ENCODE assay signal across 14 cellular contexts in the genomic region with DNA sequence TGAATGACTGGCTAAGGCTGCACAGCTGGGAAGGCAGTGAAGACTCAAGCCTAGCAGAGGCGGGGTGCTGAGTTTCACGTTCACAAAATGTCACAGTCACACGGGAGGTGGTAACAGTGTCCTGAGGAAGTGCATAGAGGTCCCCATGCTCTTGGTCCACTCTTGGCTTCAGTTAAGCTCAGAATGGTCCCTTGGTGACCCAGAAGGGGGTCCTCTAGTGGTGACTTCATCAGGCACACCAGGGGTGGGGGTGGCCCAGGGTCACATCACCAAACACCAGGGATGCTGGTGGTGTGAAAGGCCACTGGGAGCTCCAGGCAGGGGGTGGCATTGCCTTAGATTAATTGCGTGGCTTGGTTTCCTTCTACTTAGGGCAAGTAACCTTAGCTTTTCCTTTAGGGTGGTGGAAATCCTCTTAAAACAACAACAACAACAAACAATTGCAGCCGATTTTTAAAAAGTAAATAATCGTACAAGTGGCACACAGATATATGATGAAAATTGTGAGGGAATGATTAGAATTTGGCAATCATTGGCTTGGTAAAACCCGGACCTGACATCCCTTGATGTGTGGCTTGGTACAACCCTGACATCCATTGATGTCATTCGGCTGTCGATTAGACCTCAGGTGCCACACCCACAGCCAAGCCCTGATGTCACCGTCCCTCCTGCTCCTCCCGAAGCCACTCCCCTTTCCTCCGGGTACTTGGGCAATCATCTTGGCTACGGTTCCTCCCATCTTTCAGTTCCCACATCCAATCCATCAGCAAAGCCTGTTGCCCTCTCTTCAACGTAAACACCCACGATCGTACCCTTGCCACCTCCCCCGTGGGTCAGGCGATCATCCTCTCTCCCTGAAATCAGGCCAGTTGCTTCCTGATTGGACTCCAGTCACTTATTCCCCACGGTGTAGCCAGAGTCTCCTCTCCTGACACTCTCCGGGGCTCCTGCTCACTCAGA. TPM values are rescaled to one million over a fixed set of nuclear protein-coding genes. Genes with fewer than 3 reads are reported as not detected.
DNase-seq lines count a peak whose midpoint lies in the region; ATAC-seq, FAIRE-seq and TF ChIP-seq lines count a peak whose summit lies in the region.
"Had no signal": no experiment of that assay in that cellular context is flagged by ENCODE, and none has a peak within 500 bp of the region (broad histone marks: within the 10 kb centered on the region; RNA-seq: fewer than 3 reads in every experiment).

No MANE protein-coding gene starts in this region.

- TF ChIP-seq POLR2A in K562 (conservative IDR thresholded peaks at IDR 0.05) = no peak

- ATAC-seq in K562 = peak; percentile 86
- no peak for ATAC-seq in GM19463 (IDR thresholded peaks at IDR 0.05; ENCODE audit: unreplicated experiment)

- no peak overlapping the region for H3K9ac ChIP-seq in K562 (ENCODE audit: insufficient read depth in 1 of 2, low read depth in 2 of 2, low read length in 2 of 2)

- no TSS peak for BruUV-seq in K562 (replicated peaks; lab: Mats Ljungman, UMichigan)

- no peaks in the 10 kb centered on the region for H3K36me3 ChIP-seq in K562 (ENCODE audit: control insufficient read depth, insufficient read depth, low read length)

- H3K27ac Mint-ChIP-seq in CD14-positive monocyte = peak overlapping the region; percentile 98 to 99 (median 99)

- no peak overlapping the region for H3K4me3 ChIP-seq in K562
- H3K4me3 ChIP-seq: lung had no signal

- no peak overlapping the region for H2AFZ ChIP-seq in K562 (ENCODE audit: low read depth, low read length)

- H3K79me2 ChIP-seq in K562 (ENCODE audit: control insufficient read depth, insufficient read depth, low read length) = no peaks in the 10 kb centered on the region

- CTCF ChIA-PET in K562 (lab: Yijun Ruan, JAX; ENCODE audit: low intra/inter-chr PET ratio) = no interaction called here

- H3K4me3 Mint-ChIP-seq in CD14-positive monocyte = peak overlapping the region; percentile 64 to 76

- under 1% methylated on average over 20 of the region's 20 CpGs for WGBS in K562 (ENCODE audit: insufficient coverage, low coverage, missing lambda C conversion rate)

- H3K4me1 ChIP-seq in K562 (replicated peaks in 1 of 2; ENCODE audit: control insufficient read depth in 2 of 2, insufficient read depth in 2 of 2, low read length in 2 of 2) = no peaks in the 10 kb centered on the region

- no peaks in the 10 kb centered on the region; the same call in 1 of the 2 replicates for H4K20me1 ChIP-seq in K562 (replicated peaks; ENCODE audit: control insufficient read depth, insufficient read depth, low read length)

- no peaks in the 10 kb centered on the region for H3K9me3 ChIP-seq in K562 (replicated peaks; ENCODE audit: control insufficient read depth, insufficient read depth, low read depth, low read length)

- no peak for TF ChIP-seq RAD21 in K562 (CRISPR knock-in tag; conservative IDR thresholded peaks at IDR 0.05 in 1 of 2, IDR thresholded peaks at IDR 0.05 in 1 of 2)

- H3K27me3 Mint-ChIP-seq in CD14-positive monocyte (ENCODE audit: low read depth in 3 of 3) = no peaks in the 10 kb centered on the region

- peak overlapping the region; percentile 1; the same call in 1 of the 2 replicates for H3K4me2 ChIP-seq in K562 (ENCODE audit: insufficient read depth, low read length)

- H3K4me1 Mint-ChIP-seq in CD14-positive monocyte = peaks cover 79% of the 10 kb centered on the region

- DNase-seq in CD14-positive monocyte (ENCODE audit: low spot score) (peak; percentile 98), NCI-H1105 treated with DMSO at 0.1 percent for 48 hours (lab: John Stamatoyannopoulos, UW) (peak; percentile 52), K562 (ENCODE audit: extremely low read depth in 1 of 4, low spot score in 3 of 4) (peak; percentile 15 to 65 (median 42)), left kidney (ENCODE audit: low read depth, low spot score) (peak; percentile 35), UCSD-AML1 (lab: John Stamatoyannopoulos, UW; ENCODE audit: unreplicated experiment) (no peak), NCI-H128 (lab: John Stamatoyannopoulos, UW; ENCODE audit: unreplicated experiment) (no peak), HUDEP-2 (lab: John Stamatoyannopoulos, UW; ENCODE audit: unreplicated experiment in 76 of 76) (no peak)
- DNase-seq: DMS79, NCI-H2171 treated with DMSO at 0.1 percent for 48 hours, occipital lobe had no signal

- TF ChIP-seq CTCF in CD14-positive monocyte (IDR thresholded peaks at IDR 0.05) (no peak), K562 (IDR thresholded peaks at IDR 0.05 in 2 of 3, conservative IDR thresholded peaks at IDR 0.05 in 1 of 3; ENCODE audit: insufficient read depth in 2 of 3, low read depth in 1 of 3, low read length in 3 of 3) (0 out of 6 replicates have a peak, but pooled peaks of 1 of the 3 experiments have one; percentile 1)

- H3K27ac ChIP-seq in K562 (ENCODE audit: extremely low read depth, low read depth, low read length) = no peak overlapping the region
- H3K27ac ChIP-seq: VCaP had no signal

- H3K9me3 Mint-ChIP-seq in CD14-positive monocyte = peaks cover 0 to 8% (median 2%) of the 10 kb centered on the region in 7 donors

- POLR2A ChIA-PET in K562 (lab: Yijun Ruan, JAX) = no interaction called here

- H3K36me3 Mint-ChIP-seq in CD14-positive monocyte = peaks cover 73 to 85% of the 10 kb centered on the region in 2 donors

- FAIRE-seq in K562 (lab: Jason Lieb, UNC) = no peak
- FAIRE-seq: GM12891 had no signal

- in situ Hi-C loops in K562 (cut with MboI) = no loop called here

- no peak for TF ChIP-seq EP300 in K562 (IDR thresholded peaks at IDR 0.05; ENCODE audit: low read length)

- intact Hi-C loops in CD14-positive monocyte (cut with micrococcal nuclease) = loop anchor here in 1 of 2 donors (2.0 to 10.0 kb wide), 2 partner anchors 14 to 1184 kb away; partner anchors contain the start of gene ARFGEF2
- intact Hi-C loops in K562 (cut with micrococcal nuclease) = no loop called here

- no peaks in the 10 kb centered on the region for H3K9me1 ChIP-seq in K562 (ENCODE audit: control insufficient read depth, insufficient read depth, low read length)

- peaks cover 0 to 36% of the 10 kb centered on the region in 2 experiments; a peak in 3 of 5 replicates for H3K27me3 ChIP-seq in K562 (ENCODE audit: control insufficient read depth in 2 of 2, insufficient read depth in 2 of 2, low read length in 2 of 2)

TF ChIP-seq in K562, 482 proteins besides CTCF, POLR2A, EP300 and RAD21 (continues in another document):
- TF ChIP-seq CREB1 (IDR thresholded peaks at IDR 0.05) (0 out of 2 replicates have a peak, but pooled peaks have one; percentile 28), CREB1 (CRISPR knock-in tag; IDR thresholded peaks at IDR 0.05) (no peak), BCLAF1 (IDR thresholded peaks at IDR 0.05; ENCODE audit: borderline replicate concordance in 1 of 2, control insufficient read depth in 1 of 2, low read depth in 2 of 2, low read length in 1 of 2) (0 out of 4 replicates have a peak, but pooled peaks of 1 of the 2 experiments have one; percentile 28)

RNA-seq across cellular contexts. Expression of gene SULF2, which starts 44.8 kb away (rescaled TPM):
- polyA plus RNA-seq in CD14-positive monocyte (10 to 100 TPM; 60.3 to 75.5 TPM), K562 (2011; rRNA removed) (not detected in 2 replicates), K562 (2014; fragmentation: Illumina TruSeq; extraction: Trizol) (not detected in 2 replicates), K562 (2014; fragmentation: Nextera tagmentation; extraction: Ambion mirVana) (not detected), K562 (2014; rRNA removed) (not detected in 2 replicates)
- total RNA-seq in K562 (2011; cell fraction: chromatin; rRNA removed; ENCODE audit: low replicate concordance) = not detected in 2 replicates
- not detected in 2 replicates for total RNA-seq in K562 (2011; cell fraction: nucleolus; rRNA removed)
- total RNA-seq in K562 (2011; cell fraction: nucleoplasm; rRNA removed) = not detected in 2 replicates
- total RNA-seq in K562 (2014; rRNA removed) (not detected in 2 replicates), K562 (2014; rRNA removed; fragmentation: Illumina TruSeq; extraction: Trizol) (not detected in 2 replicates), K562 (2015; rRNA removed; fragmentation: Illumina TruSeq; extraction: Trizol) (not detected in 2 replicates), K562 (2021) (0.33 and 0.76 TPM in 2 replicates)
- polyA plus RNA-seq in K562 (2011; cell fraction: cytosol; rRNA removed) = not detected in 2 replicates
- not detected in 2 replicates for polyA plus RNA-seq in K562 (2011; cell fraction: nucleus; rRNA removed)
- polyA plus RNA-seq in K562 (2012) = 0.06 TPM in 1 of 2 replicates, not detected in the other
- 0.06 TPM in 1 of 2 replicates, not detected in the other for polyA minus RNA-seq in K562 (2011; rRNA and poly(A)+ RNA removed)
- not detected in 2 replicates for polyA minus RNA-seq in K562 (2011; cell fraction: cytosol; rRNA and poly(A)+ RNA removed)
- not detected in 2 replicates for polyA minus RNA-seq in K562 (2011; cell fraction: nucleus; rRNA and poly(A)+ RNA removed)

Comparison
In these comparisons a context has a peak if more than half of its experiments do, and no peak if none do; other contexts are left out.
1. DNase-seq: peak in CD14-positive monocyte (single experiment), NCI-H1105 treated with DMSO at 0.1 percent for 48 hours (single experiment), K562 (4 of 4) and left kidney (single experiment); none in UCSD-AML1 (single experiment), NCI-H128 (single experiment) and HUDEP-2 (0 of 76).
2. RNA of gene SULF2, which starts 44.8 kb away (polyA plus RNA-seq): 60.3 to 75.5 TPM in CD14-positive monocyte; 0.06 TPM in K562; every median in the first group is over 10 times any median in the second.